ENCODE assay signal across 21 cellular contexts in the genomic region with DNA sequence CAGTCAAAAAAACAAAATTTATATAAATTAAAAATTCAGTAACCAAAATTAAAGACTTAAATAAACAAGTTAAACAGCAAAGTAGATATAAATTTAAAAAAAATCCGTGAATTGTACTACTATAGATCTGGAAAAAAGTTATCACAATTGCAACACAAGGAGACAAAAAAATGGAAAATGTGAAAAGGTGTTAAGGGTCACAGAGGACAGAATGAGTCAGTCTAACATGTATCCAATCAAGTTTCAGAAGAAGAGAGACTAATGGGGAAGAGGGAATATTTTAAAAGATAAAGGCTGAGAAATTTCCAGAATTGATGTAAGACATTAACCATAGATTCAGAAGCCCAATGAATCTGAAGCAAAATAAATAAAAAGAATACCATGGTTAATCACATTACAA. TPM values are rescaled to one million over a fixed set of nuclear protein-coding genes. Genes with fewer than 3 reads are reported as not detected.
DNase-seq lines count a peak whose midpoint lies in the region; ATAC-seq, FAIRE-seq and TF ChIP-seq lines count a peak whose summit lies in the region.
"Had no signal": no experiment of that assay in that cellular context is flagged by ENCODE, and none has a peak within 500 bp of the region (broad histone marks: within the 10 kb centered on the region; RNA-seq: fewer than 3 reads in every experiment).

No MANE protein-coding gene starts in this region.

- H3K27ac Mint-ChIP-seq in activated CD4-positive, alpha-beta T cell treated with anti-CD3 and anti-CD28 coated beads for 36 hours = peak overlapping the region; percentile 49
- H3K27ac Mint-ChIP-seq in central memory CD8-positive, alpha-beta T cell (ENCODE audit: low read depth) = peak overlapping the region; percentile 50
- H3K27ac Mint-ChIP-seq in neural crest cell (ENCODE audit: unreplicated experiment) = peak overlapping the region; percentile 19
- H3K27ac Mint-ChIP-seq: B cell had no signal

- H3K4me3 ChIP-seq in WERI-Rb-1 (ENCODE audit: low read depth, low read length) = no peak overlapping the region

- H3K9me3 ChIP-seq in WERI-Rb-1 (ENCODE audit: severe bottlenecking) = no peaks in the 10 kb centered on the region
- H3K9me3 ChIP-seq: Caco-2 had no signal

- DNase-seq in activated CD4-positive, alpha-beta T cell treated with anti-CD3 and anti-CD28 coated beads for 36 hours = no peak
- DNase-seq in activated CD4-positive, alpha-beta T cell treated with anti-CD3 and anti-CD28 coated beads for 4 hours = no peak
- DNase-seq in central memory CD8-positive, alpha-beta T cell (ENCODE audit: low spot score in 2 of 2) = no peak
- DNase-seq in neural crest cell (ENCODE audit: low read depth, low spot score) (no peak), WERI-Rb-1 (no peak)
- DNase-seq: Caco-2; CD4-positive, CD25-positive, alpha-beta regulatory T cell; DMS153; NCI-H1048; NCI-H1436 treated with DMSO at 0.1 percent for 48 hours; NCI-H2029 treated with DMSO at 0.1 percent for 48 hours; NCI-H2171 treated with DMSO at 0.1 percent for 48 hours; NCI-H446 treated with DMSO at 0.1 percent for 48 hours; NK-92 treated with Interleukin-12 subunit alpha and Interleukin-12 subunit beta, amount 100 ng/mL, for 24 hours; OCI-M1 had no signal

- TF ChIP-seq CTCF in neural crest cell (conservative IDR thresholded peaks at IDR 0.05) = no peak
- TF ChIP-seq CTCF in WERI-Rb-1 (IDR thresholded peaks at IDR 0.05; ENCODE audit: low read depth, low read length) = no peak

- POLR2A ChIA-PET in activated CD4-positive, alpha-beta T cell treated with anti-CD3 and anti-CD28 coated beads for 36 hours (lab: Charles Lee) = no interaction called here

- FAIRE-seq in G401.6 (lab: Jason Lieb, UNC) = peak; percentile 13

- CTCF ChIA-PET in activated CD4-positive, alpha-beta T cell treated with anti-CD3 and anti-CD28 coated beads for 36 hours (lab: Charles Lee) = no interaction called here

- no peaks in the 10 kb centered on the region for H3K27me3 Mint-ChIP-seq in activated CD4-positive, alpha-beta T cell treated with anti-CD3 and anti-CD28 coated beads for 36 hours
- H3K27me3 Mint-ChIP-seq in central memory CD8-positive, alpha-beta T cell = no peaks in the 10 kb centered on the region
- no peaks in the 10 kb centered on the region for H3K27me3 Mint-ChIP-seq in neural crest cell (ENCODE audit: low read depth)
- H3K27me3 Mint-ChIP-seq: B cell; CD4-positive, CD25-positive, alpha-beta regulatory T cell had no signal

- intact Hi-C loops in activated CD4-positive, alpha-beta T cell treated with anti-CD3 and anti-CD28 coated beads for 36 hours (cut with DNase I, micrococcal nuclease) = loop anchor here (1.0 to 5.0 kb wide), 3 partner anchors 38 to 43 kb away; no protein-coding TSS in a partner anchor

- no peaks in the 10 kb centered on the region for H3K9me3 Mint-ChIP-seq in activated CD4-positive, alpha-beta T cell treated with anti-CD3 and anti-CD28 coated beads for 36 hours (ENCODE audit: low read depth)
- H3K9me3 Mint-ChIP-seq in central memory CD8-positive, alpha-beta T cell = no peaks in the 10 kb centered on the region
- no peaks in the 10 kb centered on the region for H3K9me3 Mint-ChIP-seq in neural crest cell
- H3K9me3 Mint-ChIP-seq: CD4-positive, CD25-positive, alpha-beta regulatory T cell; H9 had no signal

- peak; percentile 24 for ATAC-seq in activated CD4-positive, alpha-beta T cell treated with anti-CD3 and anti-CD28 coated beads for 36 hours
- ATAC-seq in central memory CD8-positive, alpha-beta T cell (replicated peaks; ENCODE audit: extremely low read depth, poor library complexity, severe bottlenecking) = no peak
- ATAC-seq in GM18498 (IDR thresholded peaks at IDR 0.05; ENCODE audit: unreplicated experiment) (no peak), HG02885 (IDR thresholded peaks at IDR 0.05; ENCODE audit: poor library complexity, unreplicated experiment) (no peak)

- H3K36me3 Mint-ChIP-seq in activated CD4-positive, alpha-beta T cell treated with anti-CD3 and anti-CD28 coated beads for 36 hours (ENCODE audit: low read depth) = peaks cover 41% of the 10 kb centered on the region
- H3K36me3 Mint-ChIP-seq in central memory CD8-positive, alpha-beta T cell (ENCODE audit: insufficient read depth) = peaks cover 43% of the 10 kb centered on the region
- H3K36me3 Mint-ChIP-seq in neural crest cell (ENCODE audit: low read depth) = peaks cover 22% of the 10 kb centered on the region

- peaks cover 48% of the 10 kb centered on the region for H3K4me1 Mint-ChIP-seq in activated CD4-positive, alpha-beta T cell treated with anti-CD3 and anti-CD28 coated beads for 36 hours
- peaks cover 33% of the 10 kb centered on the region for H3K4me1 Mint-ChIP-seq in central memory CD8-positive, alpha-beta T cell
- peaks cover 47% of the 10 kb centered on the region for H3K4me1 Mint-ChIP-seq in neural crest cell

- H3K27ac ChIP-seq in WERI-Rb-1 = no peak overlapping the region
- H3K27ac ChIP-seq: 22Rv1 had no signal

- peaks cover 44% of the 10 kb centered on the region for H3K36me3 ChIP-seq in WERI-Rb-1

- no peaks in the 10 kb centered on the region for H3K27me3 ChIP-seq in WERI-Rb-1 (ENCODE audit: insufficient read depth, low read depth, severe bottlenecking)

- no peak overlapping the region for H3K4me3 Mint-ChIP-seq in activated CD4-positive, alpha-beta T cell treated with anti-CD3 and anti-CD28 coated beads for 36 hours
- H3K4me3 Mint-ChIP-seq in central memory CD8-positive, alpha-beta T cell = no peak overlapping the region
- no peak overlapping the region for H3K4me3 Mint-ChIP-seq in neural crest cell
- H3K4me3 Mint-ChIP-seq: B cell; CD4-positive, CD25-positive, alpha-beta regulatory T cell had no signal

RNA-seq across cellular contexts. Expression of gene USP24, which starts 46.0 kb away (rescaled TPM):
- 10 to 100 TPM; 37.0 to 39.7 TPM for total RNA-seq in activated CD4-positive, alpha-beta T cell treated with anti-CD3 and anti-CD28 coated beads for 36 hours
- total RNA-seq in neural crest cell = 44.6 and 50.3 TPM in 2 replicates
